Comparison of ENCODE assay signal across 8 cellular contexts in genomic region chr16:15650698-15651161, GRCh38. TPM values are rescaled to one million over a fixed set of nuclear protein-coding genes. Genes with fewer than 3 reads are reported as not detected.
DNase-seq lines count a peak whose midpoint lies in the region; ATAC-seq and TF ChIP-seq lines count a peak whose summit lies in the region.

No MANE protein-coding gene starts in this region.

- H3K4me3 Mint-ChIP-seq in immature natural killer cell: peak overlapping the region; percentile 98 to 100 (median 99)

- intact Hi-C loops in body of pancreas (cut with DNase I): no loop called here

- H3K4me1 ChIP-seq in ES-I3 (ENCODE audit: insufficient read depth, low read length) (no peaks in the 10 kb centered on the region), HAP-1 (peaks cover 20% of the 10 kb centered on the region), body of pancreas (peaks cover 14% of the 10 kb centered on the region)

- H3K36me3 ChIP-seq in ES-I3 (ENCODE audit: insufficient read depth, low read length) (peaks cover 3% of the 10 kb centered on the region; the same call in 1 of the 2 replicates), HAP-1 (replicated peaks) (peaks cover 19% of the 10 kb centered on the region), body of pancreas (replicated peaks in 1 of 2; ENCODE audit: insufficient read depth in 1 of 2, low read depth in 2 of 2) (no peaks in the 10 kb centered on the region)

- TF ChIP-seq CTCF in body of pancreas (IDR thresholded peaks at IDR 0.05): no peak

- peaks cover 0 to 4% (median 3%) of the 10 kb centered on the region in 3 donors for H3K36me3 Mint-ChIP-seq in immature natural killer cell

- peaks cover 3 to 14% (median 8%) of the 10 kb centered on the region in 3 donors for H3K27me3 Mint-ChIP-seq in immature natural killer cell (ENCODE audit: low read depth in 3 of 3)

- peak overlapping the region; percentile 86 for H3K9ac ChIP-seq in ES-I3 (ENCODE audit: low read depth, low read length)

- in situ Hi-C loops in HAP-1 (cut with MboI; ENCODE audit: low sequenced_read_pairs): no loop called here

- ATAC-seq in body of pancreas (no peak), HG03175 (IDR thresholded peaks at IDR 0.05; ENCODE audit: unreplicated experiment) (no peak)

- H3K4me1 Mint-ChIP-seq in immature natural killer cell: peaks cover 31 to 33% of the 10 kb centered on the region in 2 donors

- H3K27ac Mint-ChIP-seq in immature natural killer cell: peak overlapping the region; percentile 98 to 100 (median 100)

- H3K4me3 ChIP-seq in HAP-1: peak overlapping the region; percentile 87
- peak overlapping the region; percentile 44 to 78 for H3K4me3 ChIP-seq in body of pancreas

- DNase-seq in HAP-1 (ENCODE audit: low spot score in 2 of 2) (peak; percentile 15 to 49), RPMI7951 (ENCODE audit: low read depth) (peak; percentile 22), body of pancreas (peak in 2 of 4 donors; percentile 8 to 22), immature natural killer cell (peak; percentile 20 to 28 (median 27)), cortex of kidney (lab: John Stamatoyannopoulos, UW) (no peak)
- DNase-seq in stimulated activated CD4-positive, alpha-beta T cell treated with anti-CD3 and anti-CD28 coated beads, Interleukin-2, amount 100 ng/mL, for 48 hours: peak; percentile 24 to 32

- H3K9me3 ChIP-seq in ES-I3 (ENCODE audit: control insufficient read depth, insufficient read depth, low read length) (no peaks in the 10 kb centered on the region), HAP-1 (no peaks in the 10 kb centered on the region), body of pancreas (no peaks in the 10 kb centered on the region)

- H3K27me3 ChIP-seq in HAP-1 (ENCODE audit: low read depth) (no peaks in the 10 kb centered on the region), body of pancreas (no peaks in the 10 kb centered on the region)

- H3K27ac ChIP-seq in body of pancreas: peak overlapping the region in 3 of 4 donors; percentile 65 to 85 (median 83)

- H3K9me3 Mint-ChIP-seq in immature natural killer cell: no peaks in the 10 kb centered on the region

- TF ChIP-seq POLR2A in body of pancreas (IDR thresholded peaks at IDR 0.05): no peak

- 1 to 2% methylated on average over 18 of the region's 18 CpGs for WGBS in body of pancreas, 2 donors

RNA-seq across cellular contexts. Expression of gene NDE1, which starts 0.7 kb away (rescaled TPM):
- 48.8 and 63.1 TPM in 2 replicates for total RNA-seq in RPMI7951 (2014; rRNA removed; shearing (Covaris generic))
- 10 to 100 TPM; 11.2 to 37.9 TPM for total RNA-seq in body of pancreas
- 10 to 100 TPM in 2 of 3 donors, 1 to 10 TPM in 1; 3.8 to 55.1 (median 16.8) TPM for polyA plus RNA-seq in immature natural killer cell

RNA-seq across cellular contexts. Expression of gene MARF1, which starts 7.8 kb away (rescaled TPM):
- 8.7 and 11.9 TPM in 2 replicates for total RNA-seq in RPMI7951 (2014; rRNA removed; shearing (Covaris generic))
- 10 to 100 TPM; 28.0 to 33.2 TPM for total RNA-seq in body of pancreas
- 10 to 100 TPM in 1 of 3 donors, 1 to 10 TPM in 2; 3.0 to 13.3 (median 4.0) TPM for polyA plus RNA-seq in immature natural killer cell
